In the genomic region with DNA sequence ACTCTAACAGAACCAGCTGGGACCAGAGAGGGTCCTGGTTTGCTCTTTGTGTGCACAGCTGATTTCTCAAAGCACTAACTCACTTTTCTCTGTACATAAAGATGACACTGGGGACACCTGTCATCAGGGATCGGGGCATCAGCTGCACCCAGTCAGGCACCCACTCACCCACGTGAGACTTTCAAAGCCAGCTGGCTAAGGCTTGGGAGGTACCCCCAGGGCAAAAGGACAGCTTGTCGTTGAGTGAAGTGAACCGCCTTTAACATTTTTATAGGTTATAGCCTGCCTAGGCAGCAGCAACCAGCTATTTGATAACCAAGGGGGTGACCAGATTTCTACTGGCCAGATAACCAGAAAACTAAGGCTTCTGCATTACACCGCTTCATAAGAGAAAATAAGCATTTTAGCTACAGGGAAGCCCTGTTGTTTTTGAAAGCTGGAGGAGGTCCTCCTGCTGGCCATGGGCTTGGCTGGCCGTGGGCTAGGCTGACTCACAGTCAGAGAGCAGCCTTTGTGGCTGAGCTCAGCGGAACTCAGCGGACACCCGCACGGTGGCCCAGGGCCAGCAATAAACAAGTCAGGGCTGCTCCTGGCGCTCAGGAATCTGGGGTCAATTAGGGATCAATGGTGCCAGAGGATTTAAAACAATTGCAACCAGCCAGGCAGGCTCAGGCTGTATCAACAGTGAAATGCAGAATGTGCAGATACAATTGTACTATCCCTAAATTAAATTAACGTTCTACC, we compare ENCODE assay signal across 9 cellular contexts. TPM values are rescaled to one million over a fixed set of nuclear protein-coding genes. Genes with fewer than 3 reads are reported as not detected.
DNase-seq lines count a peak whose midpoint lies in the region; ATAC-seq and TF ChIP-seq lines count a peak whose summit lies in the region.
"Had no signal": no experiment of that assay in that cellular context is flagged by ENCODE, and none has a peak within 500 bp of the region (broad histone marks: within the 10 kb centered on the region; RNA-seq: fewer than 3 reads in every experiment).

No MANE protein-coding gene starts in this region.

- H3K56ac ChIP-seq in mesendoderm (ENCODE audit: low read length) = no peak overlapping the region

- H3K4me1 ChIP-seq in BE2C = peaks cover 18% of the 10 kb centered on the region
- H3K4me1 ChIP-seq in ectodermal cell (ENCODE audit: control insufficient read depth, insufficient read depth, low read length) = peaks cover 12% of the 10 kb centered on the region
- H3K4me1 ChIP-seq in mesendoderm (ENCODE audit: control insufficient read depth, low read depth, low read length) = no peaks in the 10 kb centered on the region
- no peaks in the 10 kb centered on the region for H3K4me1 ChIP-seq in MM.1S (ENCODE audit: low read length)

- H2BK120ac ChIP-seq in mesendoderm (ENCODE audit: low read depth, low read length) = no peak overlapping the region

- H2BK15ac ChIP-seq in mesendoderm (replicated peaks; ENCODE audit: low read depth) = no peak overlapping the region

- H4K20me1 ChIP-seq in MM.1S (ENCODE audit: insufficient read depth, low read length) = no peaks in the 10 kb centered on the region

- H3K4me3 ChIP-seq in BE2C (ENCODE audit: low read depth, low read length) = peak overlapping the region; percentile 27
- no peak overlapping the region for H3K4me3 ChIP-seq in ectodermal cell (ENCODE audit: insufficient read depth, low read depth, low read length)
- H3K4me3 ChIP-seq in mesendoderm (ENCODE audit: low read length) = no peak overlapping the region
- H3K4me3 ChIP-seq in MM.1S (ENCODE audit: low read length) = no peak overlapping the region
- H3K4me3 ChIP-seq: GM12878 had no signal

- no peaks in the 10 kb centered on the region for H3K79me2 ChIP-seq in mesendoderm (ENCODE audit: control insufficient read depth, insufficient read depth, low read length)
- no peaks in the 10 kb centered on the region for H3K79me2 ChIP-seq in MM.1S (ENCODE audit: low read length)

- H3K23ac ChIP-seq in mesendoderm (ENCODE audit: low read length) = no peak overlapping the region

- H3F3A ChIP-seq in MM.1S (ENCODE audit: insufficient read depth, low read length) = no peaks in the 10 kb centered on the region

- H2AK5ac ChIP-seq in mesendoderm (ENCODE audit: low read length) = no peak overlapping the region

- H2BK5ac ChIP-seq in mesendoderm (ENCODE audit: low read length) = no peak overlapping the region

- no peak overlapping the region for H4K8ac ChIP-seq in mesendoderm (ENCODE audit: low read depth, low read length)

- H4K5ac ChIP-seq in mesendoderm (ENCODE audit: low read length) = no peak overlapping the region

- H3K4ac ChIP-seq in mesendoderm (ENCODE audit: low read depth, low read length) = no peak overlapping the region

- ATAC-seq in GM21423 (IDR thresholded peaks at IDR 0.05; ENCODE audit: unreplicated experiment) (no peak), HG03196 (IDR thresholded peaks at IDR 0.05; ENCODE audit: unreplicated experiment) (no peak)
- ATAC-seq: GM12878 had no signal

- no peak overlapping the region for H2AFZ ChIP-seq in MM.1S (ENCODE audit: low read length)

- H3K9ac ChIP-seq in mesendoderm (ENCODE audit: low read length) (no peak overlapping the region), MM.1S (ENCODE audit: low read length) (no peak overlapping the region)

- H3K79me1 ChIP-seq in mesendoderm (ENCODE audit: low read length) = no peaks in the 10 kb centered on the region

- no peaks in the 10 kb centered on the region for H3K9me3 ChIP-seq in BE2C
- H3K9me3 ChIP-seq in ectodermal cell (ENCODE audit: control insufficient read depth, low read length) = no peaks in the 10 kb centered on the region
- H3K9me3 ChIP-seq in MM.1S (replicated peaks; ENCODE audit: insufficient read depth, low read length) = no peaks in the 10 kb centered on the region

- H3K4me2 ChIP-seq in mesendoderm (ENCODE audit: low read length) = no peak overlapping the region
- H3K4me2 ChIP-seq in MM.1S (ENCODE audit: low read depth, low read length) = no peak overlapping the region

- no peaks in the 10 kb centered on the region for H3K36me3 ChIP-seq in BE2C
- H3K36me3 ChIP-seq in ectodermal cell (ENCODE audit: control insufficient read depth, insufficient read depth, low read length) = no peaks in the 10 kb centered on the region
- no peaks in the 10 kb centered on the region for H3K36me3 ChIP-seq in mesendoderm (ENCODE audit: control insufficient read depth, insufficient read depth, low read length)
- H3K36me3 ChIP-seq in MM.1S (replicated peaks; ENCODE audit: insufficient read depth, low read length) = no peaks in the 10 kb centered on the region

- no peak overlapping the region for H3K18ac ChIP-seq in mesendoderm (ENCODE audit: low read length)

- TF ChIP-seq CTCF in BE2C (IDR thresholded peaks at IDR 0.05; ENCODE audit: low read depth, low read length) (peak; percentile 22; the same call in 1 of the 2 replicates), MM.1S (IDR thresholded peaks at IDR 0.05; ENCODE audit: low read length) (no peak)

- H3K9me2 ChIP-seq in MM.1S (replicated peaks; ENCODE audit: insufficient read depth, low read length) = no peaks in the 10 kb centered on the region

- DNase-seq in BE2C = peak; percentile 88
- DNase-seq in NCI-H2196 treated with DMSO at 0.1 percent for 48 hours (lab: John Stamatoyannopoulos, UW; ENCODE audit: unreplicated experiment) = peak; percentile 2
- peak; percentile 52 for DNase-seq in mesendoderm
- DNase-seq in MM.1S = no peak
- DNase-seq in effector CD8-positive, alpha-beta T cell (lab: John Stamatoyannopoulos, UW) = no peak

- H3K27me3 ChIP-seq in BE2C = no peaks in the 10 kb centered on the region
- no peaks in the 10 kb centered on the region for H3K27me3 ChIP-seq in ectodermal cell (ENCODE audit: control insufficient read depth, insufficient read depth, low read length, poor library complexity, severe bottlenecking)
- H3K27me3 ChIP-seq in mesendoderm (ENCODE audit: insufficient read depth, low read length, poor library complexity) = no peaks in the 10 kb centered on the region
- no peaks in the 10 kb centered on the region for H3K27me3 ChIP-seq in MM.1S (replicated peaks; ENCODE audit: insufficient read depth, low read length)

- H3K27ac ChIP-seq in ectodermal cell (ENCODE audit: insufficient read depth, low read depth, low read length, poor library complexity, severe bottlenecking) (peak overlapping the region; percentile 67), mesendoderm (ENCODE audit: low read depth, low read length) (no peak overlapping the region), MM.1S (ENCODE audit: low read length) (no peak overlapping the region)

- WGBS in ectodermal cell, 2 experiments = 46 to 50% methylated on average over 12 of the region's 12 CpGs
- no CpG with 5 or more reads among the region's 12 CpGs for WGBS in mesendoderm (ENCODE audit: extremely low coverage, insufficient coverage, low lambda C conversion rate)

RNA-seq across cellular contexts. Expression of gene ALOX5AP, which starts 57.1 kb away (rescaled TPM):
- not detected for polyA plus RNA-seq in BE2C (2012; ENCODE audit: insufficient read depth, insufficient read length, low read depth)
- not detected for polyA plus RNA-seq in ectodermal cell (2013, experiment 1 of 4)
- not detected for polyA plus RNA-seq in ectodermal cell (2013, experiment 2 of 4)
- polyA plus RNA-seq in ectodermal cell (2013, experiment 3 of 4) = not detected
- not detected for polyA plus RNA-seq in ectodermal cell (2013, experiment 4 of 4)
- not detected for polyA plus RNA-seq in mesendoderm (2013, experiment 1 of 2)
- not detected for polyA plus RNA-seq in mesendoderm (2013, experiment 2 of 2)

Comparison
In these comparisons a context has a peak if more than half of its experiments do, and no peak if none do; other contexts are left out.
1. DNase-seq: peak in BE2C (single experiment), NCI-H2196 treated with DMSO at 0.1 percent for 48 hours (single experiment) and mesendoderm (single experiment); none in MM.1S (single experiment) and effector CD8-positive, alpha-beta T cell (single experiment).